Comparison of ENCODE assay signal across 13 cellular contexts in genomic region chr2:200353125-200353524, GRCh38. TPM values are rescaled to one million over a fixed set of nuclear protein-coding genes. Genes with fewer than 3 reads are reported as not detected.
A peak's percentile ranks its signal among the peaks of the same experiment; 100 is the strongest.
DNase-seq lines count a peak whose midpoint lies in the region; ATAC-seq and TF ChIP-seq lines count a peak whose summit lies in the region.
"Had no signal": no experiment of that assay in that cellular context is flagged by ENCODE, and none has a peak within 500 bp of the region (broad histone marks: within the 10 kb centered on the region; RNA-seq: fewer than 3 reads in every experiment).

No MANE protein-coding gene starts in this region.

- H3K4ac ChIP-seq in trophoblast cell (ENCODE audit: low read depth, low read length), result peak overlapping the region; percentile 64

- H4K12ac ChIP-seq in trophoblast cell (ENCODE audit: low read depth, low read length), result no peak overlapping the region

- peaks cover 28% of the 10 kb centered on the region for H3K79me1 ChIP-seq in trophoblast cell (ENCODE audit: low read length)

- peak overlapping the region; percentile 21 for H3K27ac ChIP-seq in RWPE2 (ENCODE audit: poor library complexity, severe bottlenecking)
- peak overlapping the region; percentile 95 for H3K27ac ChIP-seq in trophoblast cell (ENCODE audit: low read depth, low read length)
- H3K27ac ChIP-seq: HL-60 had no signal

- H3K4me1 ChIP-seq in RWPE2 (ENCODE audit: insufficient read depth, poor library complexity, severe bottlenecking) (peaks cover 5% of the 10 kb centered on the region), trophoblast cell (ENCODE audit: control insufficient read depth in 1 of 2, insufficient read depth in 2 of 2, low read length in 2 of 2) (peaks cover 28 to 35% of the 10 kb centered on the region in 2 experiments), BE2C (peaks cover 8% of the 10 kb centered on the region)

- ATAC-seq in RWPE2 (ENCODE audit: low read depth) (no peak), HG02970 (IDR thresholded peaks at IDR 0.05; ENCODE audit: low FRiP score, unreplicated experiment) (no peak)
- ATAC-seq: activated CD8-positive, alpha-beta T cell treated with anti-CD3 and anti-CD28 coated beads for 36 hours had no signal

- no peaks in the 10 kb centered on the region for H3K9me3 ChIP-seq in RWPE2 (ENCODE audit: severe bottlenecking)
- no peaks in the 10 kb centered on the region for H3K9me3 ChIP-seq in trophoblast cell (ENCODE audit: insufficient read depth, low read depth, low read length)
- no peaks in the 10 kb centered on the region for H3K9me3 ChIP-seq in BE2C

- WGBS in trophoblast cell (ENCODE audit: extremely low coverage, insufficient coverage, insufficient read length), result no CpG with 5 or more reads among the region's 3 CpGs

- H3K23ac ChIP-seq in trophoblast cell (ENCODE audit: low read length), result no peak overlapping the region

- DNase-seq in AG09319 (ENCODE audit: extremely low read depth, low read depth) (peak; percentile 55), RWPE2 (ENCODE audit: low spot score) (no peak), fibroblast of mammary gland (ENCODE audit: low read depth) (peak; percentile 55), trophoblast cell (peak in 1 of 2 donors; percentile 15), pons (ENCODE audit: low spot score) (no peak), BE2C (no peak)
- DNase-seq in effector CD4-positive, alpha-beta T cell, result no peak
- DNase-seq: activated CD8-positive, alpha-beta T cell treated with anti-CD3 and anti-CD28 coated beads for 36 hours; NCI-H2029 treated with DMSO at 0.1 percent for 48 hours; NCI-H82; nephron progenitor cell had no signal

- no peak overlapping the region for H4K8ac ChIP-seq in trophoblast cell (ENCODE audit: low read depth, low read length)

- H2BK5ac ChIP-seq in trophoblast cell (ENCODE audit: low read depth, low read length, poor library complexity), result no peak overlapping the region

- H2BK12ac ChIP-seq in trophoblast cell (ENCODE audit: low read length), result peak overlapping the region; percentile 22

- no peak overlapping the region for H3K4me3 ChIP-seq in RWPE2 (ENCODE audit: severe bottlenecking)
- no peak overlapping the region for H3K4me3 ChIP-seq in fibroblast of mammary gland (ENCODE audit: control insufficient read depth, low read depth, low read length)
- no peak overlapping the region for H3K4me3 ChIP-seq in trophoblast cell (ENCODE audit: low read depth, low read length)
- no peak overlapping the region for H3K4me3 ChIP-seq in BE2C (ENCODE audit: low read depth, low read length)

- no peak overlapping the region for H3K9ac ChIP-seq in trophoblast cell (ENCODE audit: low read length)

- H3K27me3 ChIP-seq in RWPE2 (ENCODE audit: insufficient read depth, poor library complexity, severe bottlenecking) (no peaks in the 10 kb centered on the region), trophoblast cell (ENCODE audit: insufficient read depth, low read length) (no peaks in the 10 kb centered on the region), BE2C (no peaks in the 10 kb centered on the region)

- no peak for TF ChIP-seq CTCF in AG09319 (IDR thresholded peaks at IDR 0.05; ENCODE audit: low read depth, low read length)
- TF ChIP-seq CTCF in RWPE2 (IDR thresholded peaks at IDR 0.05; ENCODE audit: poor library complexity, severe bottlenecking), result no peak
- no peak for TF ChIP-seq CTCF in fibroblast of mammary gland (conservative IDR thresholded peaks at IDR 0.05; ENCODE audit: control insufficient read depth, insufficient read depth, low read depth, low read length)
- TF ChIP-seq CTCF in BE2C (IDR thresholded peaks at IDR 0.05; ENCODE audit: low read depth, low read length), result no peak

- peaks cover 7% of the 10 kb centered on the region for H3K79me2 ChIP-seq in trophoblast cell (ENCODE audit: control insufficient read depth, insufficient read depth, low read length, poor library complexity)

- H3K36me3 ChIP-seq in RWPE2 (ENCODE audit: low read depth) (no peaks in the 10 kb centered on the region), trophoblast cell (ENCODE audit: control insufficient read depth in 1 of 2, insufficient read depth in 2 of 2, low read length in 2 of 2) (peaks cover 0 to 3% of the 10 kb centered on the region in 2 experiments), BE2C (peaks cover 5% of the 10 kb centered on the region)

- no peak overlapping the region for H3K18ac ChIP-seq in trophoblast cell (ENCODE audit: low read length)

- peak overlapping the region; percentile 79 for H2BK120ac ChIP-seq in trophoblast cell (ENCODE audit: insufficient read depth, low read length, poor library complexity)

- H3K4me2 ChIP-seq in trophoblast cell (ENCODE audit: low read length), result no peak overlapping the region

- no peak overlapping the region for H3K14ac ChIP-seq in trophoblast cell (ENCODE audit: low read length)

- H4K91ac ChIP-seq in trophoblast cell (ENCODE audit: low read depth, low read length), result peak overlapping the region; percentile 54

- no peak overlapping the region for H2AFZ ChIP-seq in trophoblast cell (ENCODE audit: insufficient read depth, low read length, poor library complexity)

- no peak overlapping the region for H2AK5ac ChIP-seq in trophoblast cell (ENCODE audit: low read length)

RNA-seq across cellular contexts. Expression of gene SPATS2L, which starts 46.6 kb away (rescaled TPM):
- 338 and 348 TPM in 2 replicates for polyA plus RNA-seq in trophoblast cell (2013)
- 20.6 TPM for polyA plus RNA-seq in BE2C (2012; ENCODE audit: insufficient read depth, insufficient read length, low read depth)

Comparison
In these comparisons a context has a peak if more than half of its experiments do, and no peak if none do; other contexts are left out.
1. DNase-seq: peak in AG09319 (single experiment) and fibroblast of mammary gland (single experiment); none in RWPE2 (single experiment), pons (single experiment), effector CD4-positive, alpha-beta T cell (single experiment) and BE2C (single experiment).